In the genomic region with DNA sequence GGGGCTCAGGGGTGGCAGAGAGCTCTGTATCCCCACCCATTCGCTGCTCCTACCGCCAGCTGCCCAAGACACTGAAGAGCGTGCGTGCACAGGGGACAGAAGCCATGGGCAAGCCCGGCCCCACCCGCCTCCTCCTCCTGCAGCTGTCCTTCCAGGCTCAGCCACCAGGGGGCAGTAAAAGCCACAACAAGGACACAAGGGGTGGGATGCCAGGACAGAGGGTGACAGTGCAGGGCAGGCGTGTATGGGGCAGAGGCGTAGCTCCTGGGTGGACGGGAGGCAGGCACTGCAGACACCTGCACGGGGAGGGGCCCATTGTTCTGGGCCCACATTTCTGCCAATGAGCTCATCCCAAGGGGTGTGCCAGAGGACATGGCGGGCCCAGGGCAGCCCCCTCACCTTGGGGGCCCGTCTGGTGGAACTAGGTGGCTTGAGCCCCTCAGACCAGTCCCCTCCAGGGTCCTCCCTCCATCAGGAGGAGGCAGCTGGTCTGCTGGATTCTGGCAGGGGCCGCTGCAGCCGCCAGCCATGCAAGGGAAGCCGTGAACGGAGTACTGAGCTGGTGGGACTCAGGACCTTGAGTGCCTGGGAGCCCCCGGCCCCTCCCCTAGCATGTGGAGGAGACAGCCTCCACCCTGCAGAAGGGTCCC, we compare ENCODE assay signal across 8 cellular contexts.
A peak's percentile ranks its signal among the peaks of the same experiment; 100 is the strongest.
DNase-seq lines count a peak whose midpoint lies in the region; ATAC-seq, FAIRE-seq and TF ChIP-seq lines count a peak whose summit lies in the region.

No MANE protein-coding gene starts in this region.

- H3F3A ChIP-seq in DOHH2 (ENCODE audit: control insufficient read depth, insufficient read depth) = no peaks in the 10 kb centered on the region

- ATAC-seq in pancreas (peak; percentile 65 to 79 (median 78)), HG03280 (IDR thresholded peaks at IDR 0.05; ENCODE audit: unreplicated experiment) (no peak)

- no peaks in the 10 kb centered on the region for H3K9me2 ChIP-seq in DOHH2 (replicated peaks; ENCODE audit: control insufficient read depth, low read length)

- H3K4me1 ChIP-seq in DOHH2 (ENCODE audit: control insufficient read depth, low read length) (no peaks in the 10 kb centered on the region), pancreas (peaks cover 0 to 8% (median 4%) of the 10 kb centered on the region in 3 donors), transverse colon (peaks cover 6 to 36% (median 24%) of the 10 kb centered on the region in 4 donors)

- no peak overlapping the region for H3K27ac ChIP-seq in DOHH2 (ENCODE audit: low read depth, low read length)
- H3K27ac ChIP-seq in pancreas = no peak overlapping the region
- H3K27ac ChIP-seq in transverse colon = peak overlapping the region in 1 of 4 donors; percentile 62

- H3K9me3 ChIP-seq in DOHH2 (ENCODE audit: control insufficient read depth, insufficient read depth, low read length) = no peaks in the 10 kb centered on the region
- H3K9me3 ChIP-seq in pancreas = no peaks in the 10 kb centered on the region
- no peaks in the 10 kb centered on the region for H3K9me3 ChIP-seq in transverse colon

- no peak for TF ChIP-seq POLR2A in transverse colon (IDR thresholded peaks at IDR 0.05)

- TF ChIP-seq EP300 in transverse colon (IDR thresholded peaks at IDR 0.05; ENCODE audit: low read depth) = no peak

- no peak overlapping the region for H3K4me3 ChIP-seq in DOHH2 (ENCODE audit: low read length)
- no peak overlapping the region for H3K4me3 ChIP-seq in pancreas
- H3K4me3 ChIP-seq in transverse colon = no peak overlapping the region

- H3K27me3 ChIP-seq in DOHH2 (ENCODE audit: control insufficient read depth, low read length) = no peaks in the 10 kb centered on the region
- H3K27me3 ChIP-seq in pancreas = no peaks in the 10 kb centered on the region
- H3K27me3 ChIP-seq in transverse colon = no peaks in the 10 kb centered on the region

- TF ChIP-seq CTCF in DOHH2 (IDR thresholded peaks at IDR 0.05; ENCODE audit: low read depth, low read length, poor library complexity, severe bottlenecking) (peak; percentile 89), pancreas (IDR thresholded peaks at IDR 0.05) (peak; percentile 95 to 97 (median 97)), transverse colon (IDR thresholded peaks at IDR 0.05) (peak; percentile 97 to 99 (median 98))

- in situ Hi-C loops in SK-MEL-5 (cut with HindIII; ENCODE audit: low pct_unique_long_range_greater_than_20kb, low sequenced_read_pairs) (no loop called here), transverse colon (cut with MboI; ENCODE audit: low pct_ligation_motif_present in 1 of 4, low pct_unique_long_range_greater_than_20kb in 1 of 4, low sequenced_read_pairs in 3 of 4) (no loop called here)

- intact Hi-C loops in pancreas (cut with DNase I) (loop anchor here in 1 of 3 donors (5.0 kb wide), 1 partner anchor 84 kb away; no protein-coding TSS in a partner anchor), transverse colon (cut with DNase I; ENCODE audit: low total_unique reads) (loop anchor here (5.0 kb wide), 2 partner anchors 64 to 79 kb away; no protein-coding TSS in a partner anchor)

- H3K79me2 ChIP-seq in DOHH2 (ENCODE audit: control insufficient read depth, low read length) = no peaks in the 10 kb centered on the region

- WGBS in pancreas, 2 donors = 49 to 58% methylated on average over 17 of the region's 17 CpGs
- 39% methylated on average over 14 of the region's 17 CpGs; no CpG with 5 or more reads in 1 of the 2 donors for WGBS in transverse colon (ENCODE audit: low coverage in 1 of 2), 2 donors

- H3K36me3 ChIP-seq in DOHH2 (ENCODE audit: control insufficient read depth, low read length) (peaks cover 10% of the 10 kb centered on the region; the same call in 1 of the 2 replicates), pancreas (peaks cover 0 to 11% (median 0%) of the 10 kb centered on the region in 3 donors), transverse colon (peaks cover 0 to 7% (median 0%) of the 10 kb centered on the region in 4 donors)

- peak; percentile 97 for DNase-seq in HuH-7 (ENCODE audit: low spot score)
- DNase-seq in SK-MEL-5 (ENCODE audit: low read depth, low spot score) = peak; percentile 83
- peak; percentile 52 to 77 (median 68) for DNase-seq in activated naive CD4-positive, alpha-beta T cell (lab: John Stamatoyannopoulos, UW)
- peak; percentile 89 for DNase-seq in germinal center (ENCODE audit: low spot score)
- DNase-seq in pancreas = peak; percentile 68 to 95 (median 86)
- peak; percentile 89 for DNase-seq in transverse colon

- no peaks in the 10 kb centered on the region; the same call in 1 of the 2 replicates for H4K20me1 ChIP-seq in DOHH2 (ENCODE audit: control insufficient read depth, insufficient read depth, low read depth, low read length)

- H3K4me2 ChIP-seq in DOHH2 (ENCODE audit: low read length) = no peak overlapping the region

- no peak for FAIRE-seq in pancreas (lab: Jason Lieb, UNC)
